ENCODE assay signal across 8 cellular contexts in the genomic region with DNA sequence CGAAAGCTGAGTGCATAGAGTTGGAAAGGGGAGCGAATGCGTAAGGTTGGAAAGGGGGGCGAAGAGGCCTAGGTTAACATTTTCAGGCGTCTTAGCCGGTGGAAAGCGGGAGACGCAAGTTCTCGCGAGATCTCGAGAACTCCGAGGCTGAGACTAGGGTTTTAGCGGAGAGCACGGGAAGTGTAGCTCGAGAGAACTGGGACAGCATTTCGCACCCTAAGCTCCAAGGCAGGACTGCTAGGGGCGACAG. TPM values are rescaled to one million over a fixed set of nuclear protein-coding genes. Genes with fewer than 3 reads are reported as not detected.
DNase-seq lines count a peak whose midpoint lies in the region; ATAC-seq, FAIRE-seq and TF ChIP-seq lines count a peak whose summit lies in the region.

No MANE protein-coding gene starts in this region.

- POLR2A ChIA-PET in OCI-LY7 (lab: Charles Lee) (interaction anchor here (0.6 to 1.3 kb wide), 7 partner anchors 9 to 437 kb away, joined by 3 to 9 read pairs (median 3); a partner anchor contains a TSS), K562 (lab: Yijun Ruan, JAX) (interaction anchor here (0.6 to 1.3 kb wide), 9 partner anchors 10 to 1447 kb away, joined by 3 to 6 read pairs (median 3); no protein-coding TSS in a partner anchor)

- H4K20me1 ChIP-seq in OCI-LY7 (ENCODE audit: insufficient read depth, low read length) (peaks cover 33% of the 10 kb centered on the region), K562 (replicated peaks; ENCODE audit: control insufficient read depth, insufficient read depth, low read length) (peaks cover 36% of the 10 kb centered on the region)

- H3K9me3 ChIP-seq in ES-I3 (ENCODE audit: control insufficient read depth, insufficient read depth, low read length), result no peaks in the 10 kb centered on the region
- no peaks in the 10 kb centered on the region for H3K9me3 ChIP-seq in OCI-LY7 (ENCODE audit: low read length)
- no peaks in the 10 kb centered on the region for H3K9me3 ChIP-seq in K562 (replicated peaks; ENCODE audit: control insufficient read depth, insufficient read depth, low read depth, low read length)
- H3K9me3 ChIP-seq in iPS-15b (ENCODE audit: control insufficient read depth, insufficient read depth, low read length), result no peaks in the 10 kb centered on the region
- H3K9me3 ChIP-seq in skeletal muscle satellite cell (replicated peaks; ENCODE audit: low read length), result no peaks in the 10 kb centered on the region

- peak overlapping the region; percentile 100 for H3K27ac Mint-ChIP-seq in IgD-negative memory B cell

- intact Hi-C loops in OCI-LY7 (cut with micrococcal nuclease; ENCODE audit: unreplicated experiment) (loop anchor here (1.0 to 10.0 kb wide), 5 partner anchors 57 to 599 kb away; a partner anchor contains a TSS), K562 (cut with micrococcal nuclease) (loop anchor here (2.0 kb wide), 1 partner anchor 51 kb away; no protein-coding TSS in a partner anchor), posterior cingulate gyrus (cut with DNase I) (loop anchor here (5.0 to 10.0 kb wide), 2 partner anchors 59 to 246 kb away; a partner anchor contains a TSS)

- under 1% methylated on average over 16 of the region's 17 CpGs for WGBS in K562 (ENCODE audit: insufficient coverage, low coverage, missing lambda C conversion rate)

- ATAC-seq in GM21529 (IDR thresholded peaks at IDR 0.05; ENCODE audit: unreplicated experiment) (peak; percentile 34), K562 (peak; percentile 39)

- H3K4me3 Mint-ChIP-seq in IgD-negative memory B cell, result peak overlapping the region; percentile 97 to 99 (median 99)

- H3K4me1 Mint-ChIP-seq in IgD-negative memory B cell, result peaks cover 45 to 54% (median 50%) of the 10 kb centered on the region in 3 donors

- peak overlapping the region; percentile 100 for H3K4me3 ChIP-seq in OCI-LY7 (ENCODE audit: low read depth, low read length, poor library complexity, severe bottlenecking)
- peak overlapping the region; percentile 97 for H3K4me3 ChIP-seq in K562
- peak overlapping the region; percentile 90 for H3K4me3 ChIP-seq in iPS-15b (ENCODE audit: low read depth, low read length)
- peak overlapping the region; percentile 94 for H3K4me3 ChIP-seq in skeletal muscle satellite cell (ENCODE audit: low read length)

- TF ChIP-seq CTCF in OCI-LY7 (conservative IDR thresholded peaks at IDR 0.05; ENCODE audit: low read length) (no peak), K562 (IDR thresholded peaks at IDR 0.05 in 2 of 3, conservative IDR thresholded peaks at IDR 0.05 in 1 of 3; ENCODE audit: insufficient read depth in 2 of 3, low read depth in 1 of 3, low read length in 3 of 3) (no peak)

- H3K9me2 ChIP-seq in OCI-LY7 (ENCODE audit: insufficient read depth, low read length), result no peaks in the 10 kb centered on the region

- no peak for TF ChIP-seq EP300 in K562 (IDR thresholded peaks at IDR 0.05; ENCODE audit: low read length)

- CTCF ChIA-PET in OCI-LY7 (lab: Charles Lee; ENCODE audit: unreplicated experiment), result interaction anchor here (0.6 kb wide), 1 partner anchor 54 kb away, joined by 6 read pairs; no protein-coding TSS in a partner anchor
- CTCF ChIA-PET in K562 (lab: Yijun Ruan, JAX; ENCODE audit: low intra/inter-chr PET ratio), result no interaction called here

- H3K36me3 Mint-ChIP-seq in IgD-negative memory B cell, result peaks cover 8% of the 10 kb centered on the region

- peaks cover 10% of the 10 kb centered on the region for H3K9me1 ChIP-seq in K562 (ENCODE audit: control insufficient read depth, insufficient read depth, low read length)

- peak overlapping the region; percentile 97 for H3K4me2 ChIP-seq in OCI-LY7 (ENCODE audit: low read length)
- H3K4me2 ChIP-seq in K562 (ENCODE audit: insufficient read depth, low read length), result peak overlapping the region; percentile 97
- H3K4me2 ChIP-seq in skeletal muscle satellite cell (ENCODE audit: low read length), result peak overlapping the region; percentile 94

- TF ChIP-seq RAD21 in K562 (CRISPR knock-in tag; conservative IDR thresholded peaks at IDR 0.05 in 1 of 2, IDR thresholded peaks at IDR 0.05 in 1 of 2), result no peak

- H3K79me2 ChIP-seq in OCI-LY7 (ENCODE audit: insufficient read depth, low read depth, low read length) (peaks cover 59% of the 10 kb centered on the region), K562 (ENCODE audit: control insufficient read depth, insufficient read depth, low read length) (peaks cover 69% of the 10 kb centered on the region)

- DNase-seq in OCI-LY7 (ENCODE audit: low spot score) (peak; percentile 90), K562 (ENCODE audit: extremely low read depth in 1 of 4, low spot score in 3 of 4) (peak in 1 of 4 experiments; percentile 87), posterior cingulate gyrus (no peak)

- FAIRE-seq in K562 (lab: Jason Lieb, UNC), result peak; percentile 81

- H3K27ac ChIP-seq in OCI-LY7 (ENCODE audit: low read depth, low read length, poor library complexity, severe bottlenecking) (peak overlapping the region; percentile 93), K562 (ENCODE audit: extremely low read depth, low read depth, low read length) (peak overlapping the region; percentile 98)

- H3K9ac ChIP-seq in ES-I3 (ENCODE audit: low read depth, low read length) (peak overlapping the region; percentile 96), K562 (ENCODE audit: insufficient read depth in 1 of 2, low read depth in 2 of 2, low read length in 2 of 2) (peak overlapping the region; percentile 94 to 97), iPS-15b (ENCODE audit: low read depth, low read length) (peak overlapping the region; percentile 99), skeletal muscle satellite cell (ENCODE audit: low read depth, low read length) (peak overlapping the region; percentile 99)

- in situ Hi-C loops in K562 (cut with MboI), result loop anchor here (10.0 kb wide), 1 partner anchor 111 kb away; a partner anchor contains a TSS

- TF ChIP-seq POLR2A in K562 (conservative IDR thresholded peaks at IDR 0.05), result no peak

- H3K4me1 ChIP-seq in ES-I3 (ENCODE audit: insufficient read depth, low read length), result peaks cover 15% of the 10 kb centered on the region; the same call in 1 of the 2 replicates
- peaks cover 49% of the 10 kb centered on the region for H3K4me1 ChIP-seq in OCI-LY7 (ENCODE audit: insufficient read depth, low read length, poor library complexity, severe bottlenecking)
- H3K4me1 ChIP-seq in K562 (replicated peaks in 1 of 2; ENCODE audit: control insufficient read depth in 2 of 2, insufficient read depth in 2 of 2, low read length in 2 of 2), result peaks cover 8 to 18% of the 10 kb centered on the region in 2 experiments; a peak in 4 of 5 replicates
- peaks cover 15% of the 10 kb centered on the region for H3K4me1 ChIP-seq in iPS-15b (ENCODE audit: control insufficient read depth, insufficient read depth, low read length)
- peaks cover 36% of the 10 kb centered on the region for H3K4me1 ChIP-seq in skeletal muscle satellite cell (ENCODE audit: control insufficient read depth, insufficient read depth, low read length)

- H3K36me3 ChIP-seq in ES-I3 (ENCODE audit: insufficient read depth, low read length) (no peaks in the 10 kb centered on the region; the same call in 1 of the 2 replicates), OCI-LY7 (ENCODE audit: insufficient read depth, low read length) (peaks cover 44% of the 10 kb centered on the region), K562 (ENCODE audit: control insufficient read depth, insufficient read depth, low read length) (peaks cover 34% of the 10 kb centered on the region), iPS-15b (ENCODE audit: control insufficient read depth, insufficient read depth, low read length) (no peaks in the 10 kb centered on the region), skeletal muscle satellite cell (ENCODE audit: insufficient read depth, low read length) (peaks cover 16% of the 10 kb centered on the region)

- H3K27me3 ChIP-seq in K562 (ENCODE audit: control insufficient read depth in 2 of 2, insufficient read depth in 2 of 2, low read length in 2 of 2) (no peaks in the 10 kb centered on the region; a peak in 1 of 5 replicates), iPS-15b (ENCODE audit: control insufficient read depth, insufficient read depth, low read length) (no peaks in the 10 kb centered on the region), skeletal muscle satellite cell (ENCODE audit: control insufficient read depth, insufficient read depth, low read length) (no peaks in the 10 kb centered on the region)

- no TSS peak for BruUV-seq in OCI-LY7 (replicated peaks; lab: Mats Ljungman, UMichigan)
- BruUV-seq in K562 (replicated peaks; lab: Mats Ljungman, UMichigan), result no TSS peak

- H3K9me3 Mint-ChIP-seq in IgD-negative memory B cell, result no peaks in the 10 kb centered on the region

- no peaks in the 10 kb centered on the region for H3K27me3 Mint-ChIP-seq in IgD-negative memory B cell

- H2AFZ ChIP-seq in OCI-LY7 (ENCODE audit: low read length) (peak overlapping the region; percentile 71), K562 (ENCODE audit: low read depth, low read length) (peak overlapping the region; percentile 93)

RNA-seq across cellular contexts. Expression of a gene that starts 0.3 kb away (rescaled TPM):
- polyA plus RNA-seq in IgD-negative memory B cell, result 157 TPM
- total RNA-seq in OCI-LY7 (2014; rRNA removed; shearing (Covaris generic)), result 69.6 and 75.1 TPM in 2 replicates
- total RNA-seq in OCI-LY7 (2022), result 85.0 and 96.4 TPM in 2 replicates
- 184 and 523 TPM in 2 replicates for total RNA-seq in K562 (2011; cell fraction: chromatin; rRNA removed; ENCODE audit: low replicate concordance)
- total RNA-seq in K562 (2011; cell fraction: nucleolus; rRNA removed), result 105 and 114 TPM in 2 replicates
- 219 and 321 TPM in 2 replicates for total RNA-seq in K562 (2011; cell fraction: nucleoplasm; rRNA removed)
- 132 and 138 TPM in 2 replicates for total RNA-seq in K562 (2014; rRNA removed)
- 156 and 177 TPM in 2 replicates for total RNA-seq in K562 (2014; rRNA removed; fragmentation: Illumina TruSeq; extraction: Trizol)
- total RNA-seq in K562 (2015; rRNA removed; fragmentation: Illumina TruSeq; extraction: Trizol), result 119 and 132 TPM in 2 replicates
- 213 and 232 TPM in 2 replicates for total RNA-seq in K562 (2021)
- 66.2 and 106 TPM in 2 replicates for polyA plus RNA-seq in K562 (2011; rRNA removed)
- 26.7 and 35.7 TPM in 2 replicates for polyA plus RNA-seq in K562 (2011; cell fraction: cytosol; rRNA removed)
- polyA plus RNA-seq in K562 (2011; cell fraction: nucleus; rRNA removed), result 67.8 and 77.0 TPM in 2 replicates
- 92.5 and 137 TPM in 2 replicates for polyA plus RNA-seq in K562 (2012)
- 168 and 178 TPM in 2 replicates for polyA plus RNA-seq in K562 (2014; fragmentation: Illumina TruSeq; extraction: Trizol)
- polyA plus RNA-seq in K562 (2014; fragmentation: Nextera tagmentation; extraction: Ambion mirVana), result 100 to 1,000 TPM in 1 of 2 experiments, 10 to 100 TPM in 1; 51.3 to 119 TPM
- 138 and 150 TPM in 2 replicates for polyA plus RNA-seq in K562 (2014; rRNA removed)
- polyA minus RNA-seq in K562 (2011; rRNA and poly(A)+ RNA removed), result 207 and 251 TPM in 2 replicates
- 78.8 and 134 TPM in 2 replicates for polyA minus RNA-seq in K562 (2011; cell fraction: cytosol; rRNA and poly(A)+ RNA removed)
- polyA minus RNA-seq in K562 (2011; cell fraction: nucleus; rRNA and poly(A)+ RNA removed), result 130 and 179 TPM in 2 replicates
- total RNA-seq in skeletal muscle satellite cell (2012; rRNA removed), result 92.8 and 138 TPM in 2 replicates
